ENCODE assay signal across 18 cellular contexts in the genomic region with DNA sequence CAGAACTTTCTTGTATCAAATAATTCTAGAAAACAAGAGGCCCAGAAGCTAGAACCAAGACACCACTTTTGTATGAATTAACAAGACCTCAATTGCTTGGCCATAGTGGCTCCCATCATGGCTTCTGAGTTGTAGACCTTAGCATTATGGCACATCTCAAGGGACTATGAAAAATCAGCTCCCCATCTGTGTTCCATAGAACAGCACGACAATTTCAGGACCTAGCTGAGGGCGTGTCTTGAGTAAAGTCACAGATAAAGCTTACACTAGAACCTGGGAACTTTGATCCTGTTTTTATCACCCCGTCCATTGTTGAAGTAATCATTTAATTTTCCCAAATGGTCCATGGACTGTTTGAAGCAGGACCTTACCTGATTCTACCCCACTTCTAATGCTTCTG. TPM values are rescaled to one million over a fixed set of nuclear protein-coding genes. Genes with fewer than 3 reads are reported as not detected.
"Had no signal": no experiment of that assay in that cellular context is flagged by ENCODE, and none has a peak within 500 bp of the region (broad histone marks: within the 10 kb centered on the region; RNA-seq: fewer than 3 reads in every experiment).

No MANE protein-coding gene starts in this region.

- H3K36me3 ChIP-seq: left lung, stomach, WERI-Rb-1 had no signal

- H3K36me3 Mint-ChIP-seq: mesothelial cell of epicardium had no signal

- FAIRE-seq: keratinocyte had no signal

- H3K4me1 Mint-ChIP-seq: endodermal cell had no signal

- H3K27me3 ChIP-seq: body of pancreas, foreskin keratinocyte, left lung, stomach had no signal

- H3K27ac Mint-ChIP-seq: activated CD8-positive, alpha-beta T cell treated with anti-CD3 and anti-CD28 coated beads, Interleukin-2, amount 10 ng/mL, durations not matched to agents 7 days and 5 days; endodermal cell; mesothelial cell of epicardium had no signal

- H3K27me3 Mint-ChIP-seq: activated naive CD8-positive, alpha-beta T cell had no signal

- H3K4me3 ChIP-seq: body of pancreas, left lung, stomach had no signal

- ATAC-seq: activated CD8-positive, alpha-beta T cell treated with anti-CD3 and anti-CD28 coated beads, Interleukin-2, amount 10 ng/mL, durations not matched to agents 7 days and 5 days; body of pancreas; foreskin keratinocyte had no signal

- H3K27ac ChIP-seq: body of pancreas, epithelial cell of prostate, foreskin keratinocyte, left lung, stomach, WERI-Rb-1 had no signal

- DNase-seq: activated CD8-positive, alpha-beta T cell treated with anti-CD3 and anti-CD28 coated beads, Interleukin-2, amount 10 ng/mL, durations not matched to agents 7 days and 5 days; activated gamma-delta T cell; amygdala; body of pancreas; endodermal cell; foreskin keratinocyte; hypothalamus; left lung; stimulated activated CD4-positive, alpha-beta T cell treated with anti-CD3 and anti-CD28 coated beads, Interleukin-15, amount 100 ng/mL, for 24 hours; stimulated activated CD4-positive, alpha-beta T cell treated with anti-CD3 and anti-CD28 coated beads, Interleukin-2, amount 100 ng/mL, for 48 hours; stomach; trophoblast cell; WERI-Rb-1 had no signal

- H3K4me3 Mint-ChIP-seq: activated CD8-positive, alpha-beta T cell treated with anti-CD3 and anti-CD28 coated beads, Interleukin-2, amount 10 ng/mL, durations not matched to agents 7 days and 5 days; endodermal cell; mesothelial cell of epicardium had no signal

- H3K4me1 ChIP-seq: body of pancreas, stomach had no signal

- H3K9me3 ChIP-seq: body of pancreas, left lung, stomach had no signal

RNA-seq across cellular contexts. Expression of a gene that starts 44.8 kb away (rescaled TPM):
- polyA plus RNA-seq: neural cell had no signal
